35 cellular contexts compared by ENCODE assay signal in the genomic region with DNA sequence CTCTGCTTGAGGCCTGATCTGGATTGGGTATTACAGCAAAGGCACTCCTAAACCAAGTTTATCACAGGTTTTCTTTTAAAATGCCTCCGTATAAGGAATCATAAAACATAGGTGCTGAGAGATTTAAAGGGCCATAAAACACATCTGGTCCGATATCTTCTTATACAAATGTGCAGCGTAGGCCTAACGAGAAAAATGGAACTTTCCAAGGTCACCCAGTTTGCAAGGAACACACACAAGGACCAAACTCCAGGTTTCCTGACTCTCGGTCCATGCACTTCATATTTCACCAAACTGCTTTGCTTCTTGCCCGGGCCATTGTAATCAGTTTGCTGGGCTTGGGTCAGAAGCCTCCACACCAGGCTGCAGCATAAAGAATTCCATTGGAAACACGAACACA. TPM values are rescaled to one million over a fixed set of nuclear protein-coding genes. Genes with fewer than 3 reads are reported as not detected.
"Had no signal": no experiment of that assay in that cellular context is flagged by ENCODE, and none has a peak within 500 bp of the region (broad histone marks: within the 10 kb centered on the region; RNA-seq: fewer than 3 reads in every experiment).

No MANE protein-coding gene starts in this region.

- H3K4me3 ChIP-seq: adrenal gland, body of pancreas, coronary artery, dorsolateral prefrontal cortex, esophagus muscularis mucosa, gastrocnemius medialis had no signal

- H3K4me1 ChIP-seq: adrenal gland, esophagus muscularis mucosa had no signal

- ATAC-seq: activated CD4-positive, CD25-positive, alpha-beta regulatory T cell treated with anti-CD3 and anti-CD28 coated beads, Interleukin-2, amount 50 U/mL, for 24 hours; activated CD8-positive, alpha-beta T cell treated with anti-CD3 and anti-CD28 coated beads for 36 hours; activated T-cell treated with anti-CD3 and anti-CD28 coated beads, Interleukin-2, amount 50 U/mL, for 4 hours; activated T-helper 17 cell treated with anti-CD3 and anti-CD28 coated beads, Interleukin-2, amount 50 U/mL, for 72 hours; body of pancreas; effector memory CD8-positive, alpha-beta T cell; foreskin keratinocyte; gastrocnemius medialis; T-helper 17 cell had no signal

- H3K36me3 ChIP-seq: adrenal gland, esophagus muscularis mucosa, gastrocnemius medialis, WERI-Rb-1 had no signal

- H3K27ac ChIP-seq: adrenal gland, coronary artery, dorsolateral prefrontal cortex, esophagus muscularis mucosa, foreskin keratinocyte, gastrocnemius medialis, WERI-Rb-1 had no signal

- H3K27me3 ChIP-seq: adrenal gland, body of pancreas, dorsolateral prefrontal cortex, esophagus muscularis mucosa, foreskin keratinocyte, gastrocnemius medialis had no signal

- H3K4me3 Mint-ChIP-seq: activated B cell treated with CpG ODN at 0.5 μM for 24 hours; activated CD8-positive, alpha-beta T cell treated with anti-CD3 and anti-CD28 coated beads for 36 hours; activated naive CD8-positive, alpha-beta T cell; activated T-cell treated with anti-CD3 and anti-CD28 coated beads, Interleukin-2, amount 50 U/mL, for 4 hours; activated T-helper 17 cell treated with anti-CD3 and anti-CD28 coated beads, Interleukin-2, amount 50 U/mL, for 72 hours; dendritic cell treated with granulocyte-macrophage colony-stimulating factor and Interleukin-4, amounts not matched to agents 40 ng/mL and 50 ng/mL, for 4 days; effector memory CD8-positive, alpha-beta T cell; T-helper 17 cell; T-helper 2 cell treated with Interferon-gamma antibody and Interleukin-4, amounts not matched to agents 5 μg/mL and 100 μg/mL, for 36 hours had no signal

- DNase-seq: activated B cell treated with CpG ODN at 0.5 μM for 24 hours; activated CD4-positive, alpha-beta T cell treated with anti-CD3 and anti-CD28 coated beads for 48 hours; activated CD4-positive, alpha-beta T cell treated with anti-CD3 and anti-CD28 coated beads, Interleukin-2, amount 50 U/mL, for 1 hour; activated CD4-positive, alpha-beta T cell treated with anti-CD3 and anti-CD28 coated beads, Interleukin-2, amount 50 U/mL, for 48 hours; activated CD8-positive, alpha-beta memory T cell treated with anti-CD3 and anti-CD28 coated beads for 24 hours; activated CD8-positive, alpha-beta T cell treated with anti-CD3 and anti-CD28 coated beads for 36 hours; activated effector memory CD4-positive, alpha-beta T cell treated with Interleukin-2 at 50 U/mL for 16 hours; activated gamma-delta T cell treated with Interleukin-2 at 50 U/mL for 16 hours; activated naive CD4-positive, alpha-beta T cell treated with anti-CD3 and anti-CD28 coated beads, Interleukin-2, amount 50 U/mL, for 16 hours; activated naive CD4-positive, alpha-beta T cell treated with Interleukin-2 at 50 U/mL for 16 hours; activated T-cell treated with anti-CD3 and anti-CD28 coated beads, Interleukin-2, amount 50 U/mL, for 4 hours; adrenal gland; amygdala; aorta; body of pancreas; central memory CD4-positive, alpha-beta T cell; cerebellar nuclear complex; dorsolateral prefrontal cortex; effector CD4-positive, alpha-beta T cell; effector memory CD8-positive, alpha-beta T cell; erythroblast; foreskin keratinocyte; gastrocnemius medialis; glutamatergic neuron; T-helper 1 cell; T-helper 17 cell; T1000; WERI-Rb-1 had no signal

- H3K9me3 ChIP-seq: adrenal gland, body of pancreas, esophagus muscularis mucosa, gastrocnemius medialis had no signal

- H3K4me1 Mint-ChIP-seq: activated B cell treated with CpG ODN at 0.5 μM for 24 hours; activated T-helper 17 cell treated with anti-CD3 and anti-CD28 coated beads, Interleukin-2, amount 50 U/mL, for 72 hours; T-helper 17 cell had no signal

- H3K27ac Mint-ChIP-seq: activated B cell treated with CpG ODN at 0.5 μM for 24 hours; activated CD8-positive, alpha-beta T cell treated with anti-CD3 and anti-CD28 coated beads for 36 hours; activated naive CD8-positive, alpha-beta T cell; activated T-helper 17 cell treated with anti-CD3 and anti-CD28 coated beads, Interleukin-2, amount 50 U/mL, for 72 hours; dendritic cell treated with granulocyte-macrophage colony-stimulating factor and Interleukin-4, amounts not matched to agents 40 ng/mL and 50 ng/mL, for 4 days; effector memory CD8-positive, alpha-beta T cell; T-helper 17 cell; T-helper 2 cell treated with Interferon-gamma antibody and Interleukin-4, amounts not matched to agents 5 μg/mL and 100 μg/mL, for 36 hours had no signal

- H3K36me3 Mint-ChIP-seq: activated naive CD8-positive, alpha-beta T cell had no signal

- H3K9me3 Mint-ChIP-seq: activated B cell treated with CpG ODN at 0.5 μM for 24 hours; activated CD8-positive, alpha-beta T cell treated with anti-CD3 and anti-CD28 coated beads for 36 hours; activated T-cell treated with anti-CD3 and anti-CD28 coated beads, Interleukin-2, amount 50 U/mL, for 4 hours; activated T-helper 17 cell treated with anti-CD3 and anti-CD28 coated beads, Interleukin-2, amount 50 U/mL, for 72 hours; dendritic cell treated with granulocyte-macrophage colony-stimulating factor and Interleukin-4, amounts not matched to agents 40 ng/mL and 50 ng/mL, for 4 days; effector memory CD8-positive, alpha-beta T cell; T-helper 2 cell treated with Interferon-gamma antibody and Interleukin-4, amounts not matched to agents 5 μg/mL and 100 μg/mL, for 36 hours had no signal

RNA-seq across cellular contexts. Expression of a gene that starts 22.1 kb away (rescaled TPM):
- total RNA-seq: activated B cell treated with CpG ODN at 0.5 μM for 24 hours; activated CD8-positive, alpha-beta T cell treated with anti-CD3 and anti-CD28 coated beads for 36 hours had no signal
